ENCODE assay signal across 1 cellular context in genomic region chr1:212665241-212666115, GRCh38.
TF ChIP-seq lines count a peak whose summit lies in the region.

No MANE protein-coding gene starts in this region.

TF ChIP-seq in HCT116, 20 proteins besides CTCF, POLR2A, EP300 and RAD21 (continued from another document):
- TF ChIP-seq REST (IDR thresholded peaks at IDR 0.05; ENCODE audit: low read depth) (no peak), SRF (IDR thresholded peaks at IDR 0.05; ENCODE audit: low read depth) (no peak), ZFX (IDR thresholded peaks at IDR 0.05) (no peak), EZH2phosphoT487 (IDR thresholded peaks at IDR 0.05; ENCODE audit: borderline replicate concordance) (no peak), EZH2 (IDR thresholded peaks at IDR 0.05) (no peak), YY1 (IDR thresholded peaks at IDR 0.05; ENCODE audit: extremely low read depth, insufficient replicate concordance, low read depth, low read length) (peak; percentile 12), TCF7L2 (IDR thresholded peaks at IDR 0.05; ENCODE audit: borderline replicate concordance, extremely low read depth, insufficient read depth, insufficient read length) (no peak), POLR2AphosphoS5 (IDR thresholded peaks at IDR 0.05; ENCODE audit: low read depth, low read length) (0 out of 2 replicates have a peak, but pooled peaks have one; percentile 12)
